ENCODE assay signal across 19 cellular contexts in the genomic region with DNA sequence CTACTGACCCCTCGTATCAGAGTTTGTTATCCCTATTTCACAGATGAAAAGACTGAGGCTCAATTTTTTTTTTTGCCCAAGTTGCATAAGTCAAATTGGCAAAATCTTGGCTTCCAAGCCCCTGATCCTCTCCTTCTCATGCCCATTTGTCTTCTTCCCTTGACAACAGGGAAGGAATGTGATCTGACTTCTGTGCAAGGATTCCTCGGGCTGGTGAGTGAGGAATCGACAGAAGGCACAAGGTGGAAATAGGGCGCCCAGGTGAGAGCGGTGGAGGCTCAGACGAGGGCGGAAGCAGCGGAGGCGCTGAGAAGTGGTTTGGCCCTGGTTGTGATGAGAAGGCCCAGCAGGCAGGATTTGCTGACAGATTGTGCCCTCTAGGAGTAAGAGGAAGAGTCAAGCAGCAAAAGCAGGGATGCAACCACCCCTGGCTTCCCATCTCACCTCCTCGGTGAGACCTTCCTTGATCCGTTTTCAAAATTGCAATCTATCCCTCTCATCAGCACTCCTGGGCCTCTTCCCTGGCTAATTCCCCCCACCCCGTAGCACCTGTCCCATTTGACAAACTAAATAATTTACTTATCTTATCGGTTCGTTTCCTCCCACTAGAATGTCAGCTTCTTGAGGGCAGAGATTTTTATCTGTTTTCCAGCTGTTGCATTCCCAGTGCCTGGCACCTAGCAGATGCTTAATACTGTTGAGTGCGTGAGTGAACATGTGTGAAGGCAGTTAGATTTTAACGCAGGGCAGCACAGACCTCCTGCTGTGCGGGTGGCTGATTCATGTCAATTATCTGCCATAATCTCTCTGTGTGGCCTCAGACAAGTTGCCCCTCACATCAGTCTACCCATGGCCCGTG. TPM values are rescaled to one million over a fixed set of nuclear protein-coding genes. Genes with fewer than 3 reads are reported as not detected.
DNase-seq lines count a peak whose midpoint lies in the region; ATAC-seq, FAIRE-seq and TF ChIP-seq lines count a peak whose summit lies in the region.
"Had no signal": no experiment of that assay in that cellular context is flagged by ENCODE, and none has a peak within 500 bp of the region (broad histone marks: within the 10 kb centered on the region; RNA-seq: fewer than 3 reads in every experiment).

No MANE protein-coding gene starts in this region.

- no peak for TF ChIP-seq CTCF in A673 (conservative IDR thresholded peaks at IDR 0.05; ENCODE audit: low read depth, low read length)
- TF ChIP-seq CTCF in brain (conservative IDR thresholded peaks at IDR 0.05), result no peak
- no peak for TF ChIP-seq CTCF in liver (IDR thresholded peaks at IDR 0.05; ENCODE audit: low read depth, low read length, missing input control)
- no peak for TF ChIP-seq CTCF in MM.1S (IDR thresholded peaks at IDR 0.05; ENCODE audit: low read length)
- TF ChIP-seq CTCF in hepatocyte (IDR thresholded peaks at IDR 0.05; ENCODE audit: poor library complexity), result no peak
- TF ChIP-seq CTCF in BE2C (IDR thresholded peaks at IDR 0.05; ENCODE audit: low read depth, low read length), result no peak

- peaks cover 15% of the 10 kb centered on the region for H3K36me3 ChIP-seq in A673 (ENCODE audit: insufficient read depth, low read length, poor library complexity, severe bottlenecking)
- no peaks in the 10 kb centered on the region for H3K36me3 ChIP-seq in liver (ENCODE audit: control insufficient read depth in 4 of 4, insufficient read depth in 3 of 4, low read depth in 1 of 4, low read length in 3 of 4)
- H3K36me3 ChIP-seq in MM.1S (replicated peaks; ENCODE audit: insufficient read depth, low read length), result no peaks in the 10 kb centered on the region
- no peaks in the 10 kb centered on the region for H3K36me3 ChIP-seq in hepatocyte (replicated peaks; ENCODE audit: insufficient read depth, low read depth)
- no peaks in the 10 kb centered on the region for H3K36me3 ChIP-seq in BE2C
- H3K36me3 ChIP-seq: uterus had no signal

- H3K9ac ChIP-seq in liver (ENCODE audit: low read depth in 1 of 2, low read length in 2 of 2) (no peak overlapping the region), MM.1S (ENCODE audit: low read length) (no peak overlapping the region)

- POLR2A ChIA-PET in A673 (lab: Charles Lee; ENCODE audit: low non-redundant PET), result no interaction called here

- H3K27me3 ChIP-seq in A673 (replicated peaks; ENCODE audit: insufficient read depth, low read depth, low read length, poor library complexity) (no peaks in the 10 kb centered on the region), liver (ENCODE audit: control insufficient read depth in 4 of 4, insufficient read depth in 4 of 4, low read length in 3 of 4) (no peaks in the 10 kb centered on the region), MM.1S (replicated peaks; ENCODE audit: insufficient read depth, low read length) (no peaks in the 10 kb centered on the region), hepatocyte (no peaks in the 10 kb centered on the region), BE2C (no peaks in the 10 kb centered on the region; the same call in 1 of the 2 replicates)
- H3K27me3 ChIP-seq: uterus had no signal

- H3K27me3 Mint-ChIP-seq in brain, result peaks cover 12% of the 10 kb centered on the region

- H3K9me3 ChIP-seq in A673 (ENCODE audit: low read depth, low read length, poor library complexity, severe bottlenecking), result no peaks in the 10 kb centered on the region
- H3K9me3 ChIP-seq in liver (ENCODE audit: control insufficient read depth in 4 of 4, low read length in 3 of 4), result no peaks in the 10 kb centered on the region
- no peaks in the 10 kb centered on the region for H3K9me3 ChIP-seq in MM.1S (replicated peaks; ENCODE audit: insufficient read depth, low read length)
- H3K9me3 ChIP-seq in hepatocyte (ENCODE audit: low read depth), result no peaks in the 10 kb centered on the region
- H3K9me3 ChIP-seq in BE2C, result no peaks in the 10 kb centered on the region
- H3K9me3 ChIP-seq: uterus had no signal

- FAIRE-seq in HTR-8/SVneo (lab: Jason Lieb, UNC), result peak; percentile 28
- FAIRE-seq: colon, endothelial cell of umbilical vein had no signal

- H3K4me2 ChIP-seq in MM.1S (ENCODE audit: low read depth, low read length) (no peak overlapping the region), hepatocyte (no peak overlapping the region)
- H3K4me2 ChIP-seq: smooth muscle cell had no signal

- H3K79me2 ChIP-seq in MM.1S (ENCODE audit: low read length), result peaks cover 12% of the 10 kb centered on the region
- peaks cover 9% of the 10 kb centered on the region for H3K79me2 ChIP-seq in hepatocyte

- peaks cover 2% of the 10 kb centered on the region; the same call in 1 of the 2 replicates for H3F3A ChIP-seq in MM.1S (ENCODE audit: insufficient read depth, low read length)

- no peak for TF ChIP-seq RAD21 in liver (IDR thresholded peaks at IDR 0.05)

- no peak for ATAC-seq in GM21825 (IDR thresholded peaks at IDR 0.05; ENCODE audit: unreplicated experiment)

- no peaks in the 10 kb centered on the region for H3K9me3 Mint-ChIP-seq in brain

- no peaks in the 10 kb centered on the region for H3K36me3 Mint-ChIP-seq in brain

- no TSS peak for BruUV-seq in A673 (replicated peaks; lab: Mats Ljungman, UMichigan)

- H3K27ac Mint-ChIP-seq in brain, result peak overlapping the region in 3 of 5 experiments; percentile 26 to 55 (median 51)

- 88% methylated on average over 18 of the region's 18 CpGs for WGBS in liver
- WGBS in hepatocyte (ENCODE audit: low lambda C conversion rate, missing lambda C conversion rate), result 69% methylated on average over 18 of the region's 18 CpGs

- intact Hi-C loops in A673 (cut with micrococcal nuclease; ENCODE audit: unreplicated experiment), result loop anchor here (2.0 kb wide), 1 partner anchor 89 kb away; no protein-coding TSS in a partner anchor

- H3K4me3 ChIP-seq in A673 (ENCODE audit: low read depth, low read length, poor library complexity, severe bottlenecking) (no peak overlapping the region), liver (ENCODE audit: low read depth in 1 of 3, low read length in 3 of 3) (no peak overlapping the region), MM.1S (ENCODE audit: low read length) (no peak overlapping the region), hepatocyte (no peak overlapping the region), BE2C (ENCODE audit: low read depth, low read length) (no peak overlapping the region)
- H3K4me3 ChIP-seq: smooth muscle cell, uterus had no signal

- peak; percentile 83 for DNase-seq in A673 (ENCODE audit: low spot score)
- DNase-seq in HTR-8/SVneo (ENCODE audit: insufficient read length, low spot score), result no peak
- no peak for DNase-seq in MM.1S
- DNase-seq in hepatocyte (ENCODE audit: low spot score), result no peak
- no peak for DNase-seq in BE2C
- DNase-seq: kidney glomerular epithelial cell; NCI-H1930; NCI-H446 treated with DMSO at 0.1 percent for 48 hours; Right ventricle myocardium superior; stimulated activated CD4-positive, alpha-beta T cell treated with anti-CD3 and anti-CD28 coated beads, Interleukin-4, amount 100 ng/mL, for 4 hours; T-helper 1 cell; uterus had no signal

- H3K9me2 ChIP-seq in MM.1S (replicated peaks; ENCODE audit: insufficient read depth, low read length) (no peaks in the 10 kb centered on the region), hepatocyte (replicated peaks; ENCODE audit: insufficient read depth) (no peaks in the 10 kb centered on the region)

- H3K4me1 ChIP-seq in A673 (ENCODE audit: insufficient read depth, low read length, poor library complexity, severe bottlenecking) (peaks cover 57% of the 10 kb centered on the region), liver (ENCODE audit: control insufficient read depth in 4 of 4, insufficient read depth in 4 of 4, low read length in 3 of 4) (peaks cover 8 to 43% (median 28%) of the 10 kb centered on the region in 4 donors), MM.1S (ENCODE audit: low read length) (peaks cover 7% of the 10 kb centered on the region; the same call in 1 of the 2 replicates), hepatocyte (ENCODE audit: insufficient read depth) (peaks cover 8% of the 10 kb centered on the region), BE2C (no peaks in the 10 kb centered on the region)
- H3K4me1 ChIP-seq: uterus had no signal

- H2AFZ ChIP-seq in MM.1S (ENCODE audit: low read length), result no peak overlapping the region
- no peak overlapping the region for H2AFZ ChIP-seq in hepatocyte

- CTCF ChIA-PET in A673 (lab: Charles Lee), result no interaction called here

- no peaks in the 10 kb centered on the region for H4K20me1 ChIP-seq in MM.1S (ENCODE audit: insufficient read depth, low read length)
- H4K20me1 ChIP-seq in hepatocyte (ENCODE audit: insufficient read depth, poor library complexity, severe bottlenecking), result no peaks in the 10 kb centered on the region

- peaks cover 32% of the 10 kb centered on the region for H3K4me1 Mint-ChIP-seq in brain

- H3K27ac ChIP-seq in A673 (ENCODE audit: low read depth, low read length, poor library complexity, severe bottlenecking), result peak overlapping the region; percentile 92
- peak overlapping the region; percentile 59 to 78 for H3K27ac ChIP-seq in liver (ENCODE audit: low read depth in 1 of 2, low read length in 2 of 2)
- H3K27ac ChIP-seq in MM.1S (ENCODE audit: low read length), result no peak overlapping the region
- H3K27ac ChIP-seq in hepatocyte, result no peak overlapping the region
- H3K27ac ChIP-seq: uterus, VCaP had no signal

- peak overlapping the region in 1 of 5 experiments; percentile 44 for H3K4me3 Mint-ChIP-seq in brain

TF ChIP-seq in liver, 16 proteins besides CTCF, POLR2A, EP300 and RAD21 (continues in another document):
- TF ChIP-seq RXRA (IDR thresholded peaks at IDR 0.05) (no peak), HNF4A (conservative IDR thresholded peaks at IDR 0.05) (no peak), NR2F2 (IDR thresholded peaks at IDR 0.05) (no peak)

RNA-seq across cellular contexts. Expression of gene SIRPA, which starts 3.7 kb away (rescaled TPM):
- total RNA-seq in A673 (2021) (81.0 and 81.2 TPM in 2 replicates), liver (10 to 100 TPM in 1 of 2 donors, 1 to 10 TPM in 1; 5.4 to 29.6 TPM), hepatocyte (14.0 and 16.0 TPM in 2 replicates)
- polyA plus RNA-seq in brain (ENCODE audit: insufficient read depth, low read depth, low replicate concordance) (71.6 TPM), liver (10 to 100 TPM; 16.7 to 47.5 TPM), hepatocyte (14.4 and 18.6 TPM in 2 replicates)
- 0.40 TPM for polyA plus RNA-seq in BE2C (2012; ENCODE audit: insufficient read depth, insufficient read length, low read depth)

Comparison
In these comparisons a context has a peak if more than half of its experiments do, and no peak if none do; other contexts are left out.
1. H3K27ac ChIP-seq: peak in A673 (single experiment) and liver (2 of 2); none in MM.1S (single experiment) and hepatocyte (single experiment).